In the genomic region with DNA sequence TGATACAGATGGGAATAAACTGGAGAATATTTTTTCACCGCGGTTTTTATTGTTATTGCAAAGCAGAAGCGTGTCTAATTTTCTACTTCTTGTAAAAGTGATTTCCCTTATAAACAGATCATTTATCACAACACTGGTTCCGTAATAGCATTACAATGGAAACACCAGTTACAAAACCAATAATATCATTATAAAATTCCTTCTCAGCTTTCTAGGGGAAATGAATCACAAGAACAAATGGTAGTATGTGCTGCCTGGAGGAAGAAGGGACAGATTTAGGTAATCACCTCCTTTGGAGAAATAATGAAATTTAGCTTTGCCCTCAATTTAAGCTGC, we compare ENCODE assay signal across 8 cellular contexts. TPM values are rescaled to one million over a fixed set of nuclear protein-coding genes. Genes with fewer than 3 reads are reported as not detected.
DNase-seq lines count a peak whose midpoint lies in the region; ATAC-seq and TF ChIP-seq lines count a peak whose summit lies in the region.

No MANE protein-coding gene starts in this region.

- H3K9ac ChIP-seq in BLaER1 (peak overlapping the region; percentile 76; the same call in 1 of the 2 replicates), Loucy (ENCODE audit: low read depth, low read length, poor library complexity, severe bottlenecking) (no peak overlapping the region)

- peaks cover 24% of the 10 kb centered on the region for H3K79me2 ChIP-seq in Loucy (ENCODE audit: insufficient read depth, low read length)

- DNase-seq in dorsolateral prefrontal cortex, result no peak
- no peak for DNase-seq in ureter (ENCODE audit: low spot score)
- no peak for DNase-seq in mucosa of descending colon

- intact Hi-C loops in dorsolateral prefrontal cortex (cut with DNase I), result loop anchor here (5.0 to 10.0 kb wide), 4 partner anchors 76 to 281 kb away; no protein-coding TSS in a partner anchor
- intact Hi-C loops in mucosa of descending colon (cut with DNase I, micrococcal nuclease), result no loop called here

- H3F3A ChIP-seq in Loucy (ENCODE audit: low read depth), result no peaks in the 10 kb centered on the region

- peaks cover 10% of the 10 kb centered on the region for H3K9me3 ChIP-seq in BLaER1
- 0 out of 2 replicates have a peak, but pooled peaks cover 2% of the 10 kb centered on the region for H3K9me3 ChIP-seq in Loucy (ENCODE audit: insufficient read depth, low read depth, low read length)
- H3K9me3 ChIP-seq in neuron (ENCODE audit: low read length), result no peaks in the 10 kb centered on the region
- H3K9me3 ChIP-seq in mucosa of descending colon, result peaks cover 4% of the 10 kb centered on the region

- peak overlapping the region; percentile 100; the same call in 1 of the 2 replicates for H3K4me3 ChIP-seq in BLaER1
- H3K4me3 ChIP-seq in Loucy (ENCODE audit: low read length, poor library complexity, severe bottlenecking), result peak overlapping the region; percentile 98
- H3K4me3 ChIP-seq in dorsolateral prefrontal cortex, result peak overlapping the region in 53 of 59 donors; percentile 34 to 99 (median 93)
- H3K4me3 ChIP-seq in neuron (ENCODE audit: low read length), result peak overlapping the region; percentile 97
- no peak overlapping the region for H3K4me3 ChIP-seq in mucosa of descending colon

- H3K27ac ChIP-seq in BLaER1 (no peak overlapping the region), dorsolateral prefrontal cortex (peak overlapping the region in 54 of 59 donors; percentile 45 to 99 (median 94))

- H4K20me1 ChIP-seq in BLaER1 (peaks cover 22% of the 10 kb centered on the region), Loucy (ENCODE audit: insufficient read depth, low read length, poor library complexity, severe bottlenecking) (peaks cover 24% of the 10 kb centered on the region)

- H3K4me2 ChIP-seq in BLaER1, result peak overlapping the region; percentile 85
- H3K4me2 ChIP-seq in Loucy (ENCODE audit: low read depth, low read length, poor library complexity, severe bottlenecking), result peak overlapping the region; percentile 94

- no peak for TF ChIP-seq CTCF in Loucy (conservative IDR thresholded peaks at IDR 0.05; ENCODE audit: low read length)
- TF ChIP-seq CTCF in dorsolateral prefrontal cortex (IDR thresholded peaks at IDR 0.05 in 54 of 56, conservative IDR thresholded peaks at IDR 0.05 in 2 of 56; ENCODE audit: low read depth in 1 of 56, partially characterized antibody in 56 of 56), result no peak
- no peak for TF ChIP-seq CTCF in mucosa of descending colon (IDR thresholded peaks at IDR 0.05)

- no peaks in the 10 kb centered on the region for H3K36me3 ChIP-seq in BLaER1
- no peaks in the 10 kb centered on the region for H3K36me3 ChIP-seq in Loucy (ENCODE audit: insufficient read depth, low read length)
- H3K36me3 ChIP-seq in neuron (ENCODE audit: insufficient read depth, low read length), result no peaks in the 10 kb centered on the region
- H3K36me3 ChIP-seq in mucosa of descending colon (ENCODE audit: low read depth), result no peaks in the 10 kb centered on the region

- H2AFZ ChIP-seq in Loucy (ENCODE audit: low read length) (peak overlapping the region; percentile 94), neuron (ENCODE audit: low read depth, low read length) (peak overlapping the region; percentile 70)

- ATAC-seq in GM19397 (IDR thresholded peaks at IDR 0.05; ENCODE audit: unreplicated experiment) (no peak), HG02678 (IDR thresholded peaks at IDR 0.05; ENCODE audit: unreplicated experiment) (no peak), mucosa of descending colon (no peak)

- no peaks in the 10 kb centered on the region for H3K27me3 ChIP-seq in BLaER1
- H3K27me3 ChIP-seq in Loucy (ENCODE audit: insufficient read depth, low read length, poor library complexity, severe bottlenecking), result no peaks in the 10 kb centered on the region
- no peaks in the 10 kb centered on the region for H3K27me3 ChIP-seq in dorsolateral prefrontal cortex
- H3K27me3 ChIP-seq in neuron (ENCODE audit: insufficient read depth, low read length), result no peaks in the 10 kb centered on the region

- H3K4me1 ChIP-seq in BLaER1 (peaks cover 37% of the 10 kb centered on the region), Loucy (ENCODE audit: insufficient read depth, low read length, poor library complexity, severe bottlenecking) (peaks cover 31% of the 10 kb centered on the region), neuron (ENCODE audit: insufficient read depth, low read length) (peaks cover 25% of the 10 kb centered on the region), mucosa of descending colon (ENCODE audit: low read depth) (peaks cover 17% of the 10 kb centered on the region)

- no peaks in the 10 kb centered on the region for H3K9me2 ChIP-seq in Loucy (replicated peaks; ENCODE audit: low read depth, low read length)

RNA-seq across cellular contexts. Expression of a gene that starts 2.4 kb away (rescaled TPM):
- total RNA-seq in dorsolateral prefrontal cortex (10 to 100 TPM; 30.9 to 97.2 (median 68.8) TPM), ureter (64.5 TPM), mucosa of descending colon (10 to 100 TPM; 54.5 to 73.1 (median 62.7) TPM)

Comparison
In these comparisons a context has a peak if more than half of its experiments do, and no peak if none do; other contexts are left out.
1. intact Hi-C loops: an anchor here in dorsolateral prefrontal cortex (5.0 to 10.0 kb wide); none called in mucosa of descending colon.